Comparison of ENCODE assay signal across 32 cellular contexts in the genomic region with DNA sequence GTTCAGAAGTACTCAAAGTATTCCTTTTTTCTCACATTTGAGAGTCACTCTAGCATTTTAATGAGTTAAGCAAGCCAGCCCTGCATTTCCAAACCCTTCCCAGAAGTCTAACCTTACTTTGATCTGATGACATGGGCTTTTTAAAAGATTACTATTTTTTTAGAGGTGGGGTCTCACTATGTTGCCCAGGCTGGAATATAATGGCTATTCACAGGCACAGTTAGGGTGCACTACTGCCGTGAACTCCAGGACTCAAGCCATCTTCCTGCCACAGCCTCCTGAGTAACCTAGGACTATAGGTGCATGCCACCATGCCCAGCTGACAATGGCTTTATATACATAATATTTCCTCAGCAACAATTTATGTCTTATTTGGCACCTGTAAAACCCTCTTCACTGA.
"Had no signal": no experiment of that assay in that cellular context is flagged by ENCODE, and none has a peak within 500 bp of the region (broad histone marks: within the 10 kb centered on the region; RNA-seq: fewer than 3 reads in every experiment).

No MANE protein-coding gene starts in this region.

- H3K27me3 Mint-ChIP-seq: activated B cell treated with CpG ODN at 0.5 μM for 24 hours; activated naive CD4-positive, alpha-beta T cell treated with anti-CD3 and anti-CD28 coated beads, Interleukin-2, amount 50 U/mL, for 24 hours; activated naive CD8-positive, alpha-beta T cell treated with anti-CD3 and anti-CD28 coated beads for 36 hours; activated naive CD8-positive, alpha-beta T cell treated with anti-CD3 and anti-CD28 coated beads, Interleukin-2, amount 50 U/mL, for 24 hours; T-cell had no signal

- H3K27ac Mint-ChIP-seq: activated B cell treated with CpG ODN at 0.5 μM for 24 hours; activated naive CD4-positive, alpha-beta T cell treated with anti-CD3 and anti-CD28 coated beads for 36 hours; activated naive CD4-positive, alpha-beta T cell treated with anti-CD3 and anti-CD28 coated beads, Interleukin-2, amount 50 U/mL, for 24 hours; activated naive CD8-positive, alpha-beta T cell treated with anti-CD3 and anti-CD28 coated beads for 36 hours; activated naive CD8-positive, alpha-beta T cell treated with anti-CD3 and anti-CD28 coated beads, Interleukin-2, amount 50 U/mL, for 24 hours; activated T-helper 1 cell treated with anti-CD3 and anti-CD28 coated beads, Interleukin-12 subunit alpha, Interleukin-12 subunit beta, Interleukin-2, Interleukin-4 antibody, amounts not matched to agents 30 ng/mL and 10 ng/mL and 1 ng/mL, durations not matched to agents 14 hours and 24 hours and 36 hours; activated T-helper 2 cell treated with anti-CD3 and anti-CD28 coated beads, Interferon-gamma antibody, Interleukin-2, Interleukin-4, amounts not matched to agents 10 μg/mL and 5 μg/mL and 100 μg/mL, durations not matched to agents 14 hours and 24 hours and 36 hours; T-cell; T-helper 1 cell treated with Interleukin-12 subunit alpha and Interleukin-12 subunit beta and Interleukin-4 antibody, amounts not matched to agents 30 μg/mL and 1 μg/mL, for 36 hours; T-helper 2 cell treated with Interferon-gamma antibody and Interleukin-4, amounts not matched to agents 5 μg/mL and 100 μg/mL, for 36 hours had no signal

- H3K4me1 Mint-ChIP-seq: activated B cell treated with CpG ODN at 0.5 μM for 24 hours; activated naive CD4-positive, alpha-beta T cell treated with anti-CD3 and anti-CD28 coated beads, Interleukin-2, amount 50 U/mL, for 24 hours; activated naive CD8-positive, alpha-beta T cell treated with anti-CD3 and anti-CD28 coated beads, Interleukin-2, amount 50 U/mL, for 24 hours had no signal

- DNase-seq: activated B cell treated with CpG ODN at 0.5 μM for 24 hours; activated CD4-positive, alpha-beta T cell treated with anti-CD3 and anti-CD28 coated beads for 48 hours; activated CD4-positive, alpha-beta T cell treated with anti-CD3 and anti-CD28 coated beads, Interleukin-2, amount 50 U/mL, for 1 hour; activated CD4-positive, alpha-beta T cell treated with anti-CD3 and anti-CD28 coated beads, Interleukin-2, amount 50 U/mL, for 48 hours; activated CD8-positive, alpha-beta memory T cell treated with anti-CD3 and anti-CD28 coated beads, Interleukin-2, amount 50 U/mL, for 48 hours; activated effector memory CD4-positive, alpha-beta T cell treated with anti-CD3 and anti-CD28 coated beads, Interleukin-2, amount 50 U/mL, for 16 hours; activated naive CD4-positive, alpha-beta T cell treated with anti-CD3 and anti-CD28 coated beads for 36 hours; activated naive CD8-positive, alpha-beta T cell treated with anti-CD3 and anti-CD28 coated beads for 36 hours; activated naive CD8-positive, alpha-beta T cell treated with anti-CD3 and anti-CD28 coated beads, Interleukin-2, amount 50 U/mL, for 24 hours; activated T-cell treated with anti-CD3 and anti-CD28 coated beads for 4 hours; activated T-cell treated with anti-CD3 and anti-CD28 coated beads, Interleukin-2, amount 50 U/mL, for 4 hours; amygdala; aorta; body of pancreas; caudate nucleus; colonic mucosa; effector CD8-positive, alpha-beta T cell; esophagus squamous epithelium; foreskin melanocyte; heart right ventricle; T-cell; T1000; WERI-Rb-1 had no signal

- H3K4me3 Mint-ChIP-seq: activated B cell treated with CpG ODN at 0.5 μM for 24 hours; activated naive CD4-positive, alpha-beta T cell treated with anti-CD3 and anti-CD28 coated beads for 36 hours; activated naive CD4-positive, alpha-beta T cell treated with anti-CD3 and anti-CD28 coated beads, Interleukin-2, amount 50 U/mL, for 24 hours; activated naive CD8-positive, alpha-beta T cell treated with anti-CD3 and anti-CD28 coated beads for 36 hours; activated naive CD8-positive, alpha-beta T cell treated with anti-CD3 and anti-CD28 coated beads, Interleukin-2, amount 50 U/mL, for 24 hours; activated T-cell treated with anti-CD3 and anti-CD28 coated beads, Interleukin-2, amount 50 U/mL, for 4 hours; activated T-helper 1 cell treated with anti-CD3 and anti-CD28 coated beads, Interleukin-12 subunit alpha, Interleukin-12 subunit beta, Interleukin-2, Interleukin-4 antibody, amounts not matched to agents 30 ng/mL and 10 ng/mL and 1 ng/mL, durations not matched to agents 14 hours and 24 hours and 36 hours; T-cell; T-helper 1 cell treated with Interleukin-12 subunit alpha and Interleukin-12 subunit beta and Interleukin-4 antibody, amounts not matched to agents 30 μg/mL and 1 μg/mL, for 36 hours; T-helper 2 cell treated with Interferon-gamma antibody and Interleukin-4, amounts not matched to agents 5 μg/mL and 100 μg/mL, for 36 hours had no signal

- H3K4me1 ChIP-seq: adrenal gland, body of pancreas, colonic mucosa, esophagus squamous epithelium, gastroesophageal sphincter, heart right ventricle had no signal

- ATAC-seq: activated CD4-positive, CD25-positive, alpha-beta regulatory T cell treated with anti-CD3 and anti-CD28 coated beads, Interleukin-2, amount 50 U/mL, for 24 hours; activated naive CD8-positive, alpha-beta T cell treated with anti-CD3 and anti-CD28 coated beads, Interleukin-2, amount 50 U/mL, for 24 hours; activated T-cell treated with anti-CD3 and anti-CD28 coated beads, Interleukin-2, amount 50 U/mL, for 4 hours; body of pancreas; gastroesophageal sphincter; heart right ventricle had no signal

- H3K36me3 ChIP-seq: adrenal gland, colonic mucosa had no signal

- H3K27me3 ChIP-seq: adrenal gland, body of pancreas, colonic mucosa, esophagus squamous epithelium, gastroesophageal sphincter, heart right ventricle had no signal

- H3K4me3 ChIP-seq: adrenal gland, body of pancreas, colonic mucosa, esophagus squamous epithelium, gastroesophageal sphincter, heart right ventricle had no signal

- H3K9me3 ChIP-seq: adrenal gland, body of pancreas, colonic mucosa, esophagus squamous epithelium, gastroesophageal sphincter, heart right ventricle had no signal

- H3K9me3 Mint-ChIP-seq: activated B cell treated with CpG ODN at 0.5 μM for 24 hours; activated naive CD4-positive, alpha-beta T cell treated with anti-CD3 and anti-CD28 coated beads for 36 hours; activated naive CD4-positive, alpha-beta T cell treated with anti-CD3 and anti-CD28 coated beads, Interleukin-2, amount 50 U/mL, for 24 hours; activated naive CD8-positive, alpha-beta T cell treated with anti-CD3 and anti-CD28 coated beads for 36 hours; activated naive CD8-positive, alpha-beta T cell treated with anti-CD3 and anti-CD28 coated beads, Interleukin-2, amount 50 U/mL, for 24 hours; activated T-cell treated with anti-CD3 and anti-CD28 coated beads, Interleukin-2, amount 50 U/mL, for 4 hours; activated T-helper 1 cell treated with anti-CD3 and anti-CD28 coated beads, Interleukin-12 subunit alpha, Interleukin-12 subunit beta, Interleukin-2, Interleukin-4 antibody, amounts not matched to agents 30 ng/mL and 10 ng/mL and 1 ng/mL, durations not matched to agents 14 hours and 24 hours and 36 hours; activated T-helper 2 cell treated with anti-CD3 and anti-CD28 coated beads, Interferon-gamma antibody, Interleukin-2, Interleukin-4, amounts not matched to agents 10 μg/mL and 5 μg/mL and 100 μg/mL, durations not matched to agents 14 hours and 24 hours and 36 hours; T-cell; T-helper 1 cell treated with Interleukin-12 subunit alpha and Interleukin-12 subunit beta and Interleukin-4 antibody, amounts not matched to agents 30 μg/mL and 1 μg/mL, for 36 hours; T-helper 2 cell treated with Interferon-gamma antibody and Interleukin-4, amounts not matched to agents 5 μg/mL and 100 μg/mL, for 36 hours had no signal

- H3K27ac ChIP-seq: adrenal gland, body of pancreas, colonic mucosa, epithelial cell of prostate, esophagus squamous epithelium, gastroesophageal sphincter, heart right ventricle, WERI-Rb-1 had no signal
